17 cellular contexts compared by ENCODE assay signal in genomic region chr13:47539317-47539716, GRCh38.
DNase-seq lines count a peak whose midpoint lies in the region; ATAC-seq and TF ChIP-seq lines count a peak whose summit lies in the region.
"Had no signal": no experiment of that assay in that cellular context is flagged by ENCODE, and none has a peak within 500 bp of the region (broad histone marks: within the 10 kb centered on the region; RNA-seq: fewer than 3 reads in every experiment).

No MANE protein-coding gene starts in this region.

- H3K4me1 ChIP-seq in left ventricle myocardium inferior = peaks cover 13% of the 10 kb centered on the region
- H3K4me1 ChIP-seq: BLaER1, HAP-1 had no signal

- intact Hi-C loops in left ventricle myocardium inferior (cut with micrococcal nuclease) = no loop called here
- intact Hi-C loops in cardiac septum (cut with DNase I) = no loop called here

- no peak for ATAC-seq in HG02798 (IDR thresholded peaks at IDR 0.05; ENCODE audit: poor library complexity, unreplicated experiment)
- ATAC-seq: GM12878 had no signal

- H3K4me3 ChIP-seq in left ventricle myocardium inferior (no peak overlapping the region), choroid plexus epithelial cell (ENCODE audit: low read depth, low read length) (no peak overlapping the region), fibroblast of villous mesenchyme (ENCODE audit: low read depth, low read length) (no peak overlapping the region)
- H3K4me3 ChIP-seq: BLaER1, GM12878, HAP-1 had no signal

- H3K36me3 ChIP-seq in left ventricle myocardium inferior = no peaks in the 10 kb centered on the region
- H3K36me3 ChIP-seq: BLaER1, HAP-1 had no signal

- no peak for DNase-seq in left ventricle myocardium inferior
- DNase-seq in cardiac septum (ENCODE audit: low spot score) = no peak
- peak; percentile 7 for DNase-seq in EH (ENCODE audit: low read depth)
- DNase-seq in choroid plexus epithelial cell (ENCODE audit: low read depth) = peak; percentile 61
- DNase-seq in fibroblast of villous mesenchyme (ENCODE audit: low read depth) = peak; percentile 40
- no peak for DNase-seq in DMS 273 treated with DMSO at 0.1 percent for 48 hours (lab: John Stamatoyannopoulos, UW)
- no peak for DNase-seq in C1 segment of cervical spinal cord (lab: John Stamatoyannopoulos, UW)
- DNase-seq: CD4-positive, alpha-beta T cell; CD8-positive, alpha-beta memory T cell; DMS53; DMS79 treated with DMSO at 0.1 percent for 48 hours; GOT3; HFFc6 had no signal

- H3K9me3 ChIP-seq in left ventricle myocardium inferior (replicated peaks) = peaks cover 21% of the 10 kb centered on the region
- H3K9me3 ChIP-seq: HAP-1 had no signal

- no peaks in the 10 kb centered on the region for H3K27me3 ChIP-seq in left ventricle myocardium inferior (ENCODE audit: low read depth)
- H3K27me3 ChIP-seq: BLaER1 had no signal

- no peak for TF ChIP-seq CTCF in left ventricle myocardium inferior (IDR thresholded peaks at IDR 0.05; ENCODE audit: borderline replicate concordance)
- TF ChIP-seq CTCF in choroid plexus epithelial cell (conservative IDR thresholded peaks at IDR 0.05; ENCODE audit: low read depth, low read length) = no peak
- TF ChIP-seq CTCF in fibroblast of villous mesenchyme (IDR thresholded peaks at IDR 0.05; ENCODE audit: insufficient read depth, low read depth, low read length) = no peak

- peak overlapping the region; percentile 70 for H3K27ac ChIP-seq in left ventricle myocardium inferior (replicated peaks)
- H3K27ac ChIP-seq: BLaER1 had no signal

Comparison
In these comparisons a context has a peak if more than half of its experiments do, and no peak if none do; other contexts are left out.
1. DNase-seq: peak in EH (single experiment), choroid plexus epithelial cell (single experiment) and fibroblast of villous mesenchyme (single experiment); none in left ventricle myocardium inferior (single experiment), cardiac septum (single experiment), DMS 273 treated with DMSO at 0.1 percent for 48 hours (single experiment) and C1 segment of cervical spinal cord (0 of 14).